8 cellular contexts compared by ENCODE assay signal in genomic region chr15:88704791-88705768, GRCh38.
DNase-seq lines count a peak whose midpoint lies in the region; TF ChIP-seq lines count a peak whose summit lies in the region.

No MANE protein-coding gene starts in this region.

- H3K4me3 ChIP-seq in astrocyte of the spinal cord (ENCODE audit: low read depth, low read length) (peak overlapping the region; percentile 29), iPS DF 6.9 (ENCODE audit: low read length) (peak overlapping the region; percentile 54; the same call in 1 of the 2 replicates)

- TF ChIP-seq CTCF in astrocyte of the spinal cord (IDR thresholded peaks at IDR 0.05; ENCODE audit: low read depth, low read length), result no peak

- H3K36me3 ChIP-seq in iPS DF 6.9 (ENCODE audit: control insufficient read depth, insufficient read depth, low read length), result no peaks in the 10 kb centered on the region

- H3K27me3 ChIP-seq in iPS DF 6.9 (ENCODE audit: control insufficient read depth, insufficient read depth, low read length), result peaks cover 7% of the 10 kb centered on the region; the same call in 1 of the 2 replicates

- H3K9me3 ChIP-seq in iPS DF 6.9 (ENCODE audit: control insufficient read depth, insufficient read depth, low read length), result no peaks in the 10 kb centered on the region

- no CpG with 5 or more reads among the region's 60 CpGs for WGBS in iPS DF 6.9 (ENCODE audit: insufficient coverage, insufficient read length)

- peak; percentile 31 for DNase-seq in NCI-H82 (lab: John Stamatoyannopoulos, UW)
- no peak for DNase-seq in NCI-H82 treated with DMSO at 0.1 percent for 48 hours (lab: John Stamatoyannopoulos, UW; ENCODE audit: unreplicated experiment)
- peak; percentile 33 for DNase-seq in astrocyte of the spinal cord (ENCODE audit: low read depth, low spot score)
- no peak for DNase-seq in iPS DF 6.9 (ENCODE audit: low read depth, low spot score)
- peak; percentile 17 for DNase-seq in renal cortical epithelial cell (ENCODE audit: low read depth)
- DNase-seq in KBM-7, result no peak
- no peak for DNase-seq in GM19240 (ENCODE audit: insufficient read length, low spot score)
- DNase-seq in HCEC 1CT, result no peak

- in situ Hi-C loops in astrocyte of the spinal cord (cut with HindIII; ENCODE audit: low sequenced_read_pairs), result no loop called here
- in situ Hi-C loops in KBM-7 (cut with MboI; ENCODE audit: low pct_unique_long_range_greater_than_20kb, low sequenced_read_pairs), result no loop called here

- H3K4me1 ChIP-seq in iPS DF 6.9 (ENCODE audit: control insufficient read depth, insufficient read depth, low read length), result no peaks in the 10 kb centered on the region

- H3K27ac ChIP-seq in iPS DF 6.9 (ENCODE audit: low read length), result no peak overlapping the region

Comparison
In these comparisons a context has a peak if more than half of its experiments do, and no peak if none do; other contexts are left out.
1. DNase-seq: peak in NCI-H82 (single experiment), astrocyte of the spinal cord (single experiment) and renal cortical epithelial cell (single experiment); none in NCI-H82 treated with DMSO at 0.1 percent for 48 hours (single experiment), iPS DF 6.9 (single experiment), KBM-7 (single experiment), GM19240 (single experiment) and HCEC 1CT (single experiment).